In the genomic region with DNA sequence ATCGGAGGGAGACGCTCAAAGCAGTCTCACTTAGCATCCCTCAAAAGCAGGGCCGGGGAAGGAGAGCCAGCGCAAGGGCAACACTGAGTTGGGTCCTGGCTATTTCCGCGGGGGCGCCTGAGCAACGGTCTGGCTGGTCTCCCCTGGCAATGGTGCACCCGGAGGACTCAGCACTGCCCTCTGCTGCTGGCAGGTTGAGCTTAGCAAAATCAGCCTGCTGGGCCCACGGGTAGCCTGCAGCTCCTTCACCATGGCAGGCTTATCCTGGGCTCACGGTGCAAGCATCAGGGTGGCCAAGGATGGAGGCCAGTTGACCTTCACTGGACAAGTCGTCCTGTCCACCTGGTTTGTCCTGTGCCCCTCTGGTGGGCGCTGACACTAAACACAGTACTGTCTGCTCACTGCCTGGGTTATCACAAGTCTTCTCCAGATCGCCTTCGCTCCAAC, we compare ENCODE assay signal across 8 cellular contexts. TPM values are rescaled to one million over a fixed set of nuclear protein-coding genes. Genes with fewer than 3 reads are reported as not detected.
DNase-seq lines count a peak whose midpoint lies in the region; ATAC-seq and TF ChIP-seq lines count a peak whose summit lies in the region.

No MANE protein-coding gene starts in this region.

- H3K27ac Mint-ChIP-seq in MCF 10A (ENCODE audit: low read depth, unreplicated experiment), result no peak overlapping the region

- H3K4me3 ChIP-seq in MG63, result no peak overlapping the region

- no peaks in the 10 kb centered on the region for H3K9me3 Mint-ChIP-seq in MCF 10A (ENCODE audit: unreplicated experiment)

- BruUV-seq in MCF 10A (replicated peaks; lab: Mats Ljungman, UMichigan), result no TSS peak

- POLR2A ChIA-PET in MCF 10A (lab: Yijun Ruan, JAX), result interaction anchor here (0.9 to 2.0 kb wide), 7 partner anchors 9 to 249 kb away, joined by 3 to 14 read pairs (median 5); a partner anchor contains a TSS

- H3K36me3 ChIP-seq in MG63, result no peaks in the 10 kb centered on the region

- DNase-seq in ELF-1 (ENCODE audit: low read depth, low spot score) (peak; percentile 83), MG63 (peak; percentile 78), UCSD-AML1 (lab: John Stamatoyannopoulos, UW; ENCODE audit: unreplicated experiment) (peak; percentile 47), MCF 10A (ENCODE audit: unreplicated experiment) (peak; percentile 69), inferior parietal cortex (ENCODE audit: extremely low spot score) (peak; percentile 75), HCEC 1CT (no peak)
- peak in 3 of 4 experiments; percentile 25 to 50 (median 29) for DNase-seq in stimulated activated CD4-positive, alpha-beta T cell treated with anti-CD3 and anti-CD28 coated beads, Interleukin-1b, Interleukin-23, amount 100 ng/mL, for 24 hours (ENCODE audit: low read depth in 4 of 4, low spot score in 1 of 4)

- no peaks in the 10 kb centered on the region for H3K36me3 Mint-ChIP-seq in MCF 10A (ENCODE audit: insufficient read depth, unreplicated experiment)

- H3K4me1 Mint-ChIP-seq in MCF 10A (ENCODE audit: insufficient read depth, unreplicated experiment), result peaks cover 10% of the 10 kb centered on the region

- TF ChIP-seq CTCF in MCF 10A (IDR thresholded peaks at IDR 0.05; ENCODE audit: unreplicated experiment), result peak; percentile 42

- intact Hi-C loops in MCF 10A (cut with micrococcal nuclease), result loop anchor here (1.0 kb wide), 1 partner anchor 248 kb away; no protein-coding TSS in a partner anchor

- H3K9me3 ChIP-seq in MG63, result no peaks in the 10 kb centered on the region

- no peak overlapping the region for H3K4me3 Mint-ChIP-seq in MCF 10A (ENCODE audit: unreplicated experiment)

- H3K27me3 ChIP-seq in MG63, result no peaks in the 10 kb centered on the region

- H3K27me3 Mint-ChIP-seq in MCF 10A (ENCODE audit: insufficient read depth, unreplicated experiment), result no peaks in the 10 kb centered on the region

- CTCF ChIA-PET in MCF 10A (lab: Yijun Ruan, JAX), result interaction anchor here (0.7 to 7.9 kb wide), 18 partner anchors 10 to 447 kb away, joined by 3 to 120 read pairs (median 6); a partner anchor contains a TSS

- no peak for ATAC-seq in HG02973 (IDR thresholded peaks at IDR 0.05; ENCODE audit: unreplicated experiment)

RNA-seq across cellular contexts. Expression of a gene that starts 14.4 kb away (rescaled TPM):
- 240 and 395 TPM in 2 replicates for total RNA-seq in MG63 (2014; rRNA removed; shearing (Covaris generic); ENCODE audit: low replicate concordance)
- 4.9 and 13.4 TPM in 2 replicates for total RNA-seq in MCF 10A (2022)

RNA-seq across cellular contexts. Expression of a gene that starts 46.2 kb away (rescaled TPM):
- 24.8 and 27.9 TPM in 2 replicates for total RNA-seq in MG63 (2014; rRNA removed; shearing (Covaris generic); ENCODE audit: low replicate concordance)
- 0.32 and 0.54 TPM in 2 replicates for total RNA-seq in MCF 10A (2022)

Comparison
In these comparisons a context has a peak if more than half of its experiments do, and no peak if none do; other contexts are left out.
1. RNA of a gene that starts 14.4 kb away (total RNA-seq): 240 to 395 TPM in MG63; 4.9 to 13.4 TPM in MCF 10A; every median in the first group is over 10 times any median in the second.
2. RNA of a gene that starts 46.2 kb away (total RNA-seq): 24.8 to 27.9 TPM in MG63; 0.32 to 0.54 TPM in MCF 10A; every median in the first group is over 10 times any median in the second.